23 cellular contexts compared by ENCODE assay signal in genomic region chr5:139742173-139742903, GRCh38. TPM values are rescaled to one million over a fixed set of nuclear protein-coding genes. Genes with fewer than 3 reads are reported as not detected.
DNase-seq lines count a peak whose midpoint lies in the region; ATAC-seq and TF ChIP-seq lines count a peak whose summit lies in the region.
"Had no signal": no experiment of that assay in that cellular context is flagged by ENCODE, and none has a peak within 500 bp of the region (broad histone marks: within the 10 kb centered on the region; RNA-seq: fewer than 3 reads in every experiment).

No MANE protein-coding gene starts in this region.

- 86% methylated on average over 14 of the region's 14 CpGs for WGBS in hepatocyte (ENCODE audit: low lambda C conversion rate, missing lambda C conversion rate)

- H3K4me1 Mint-ChIP-seq in T-helper 17 cell (peaks cover 12% of the 10 kb centered on the region), osteocyte (ENCODE audit: unreplicated experiment) (peaks cover 86% of the 10 kb centered on the region), Calu3 (ENCODE audit: low read depth, unreplicated experiment) (peaks cover 8% of the 10 kb centered on the region)

- DNase-seq in T-helper 17 cell (no peak), hepatocyte (ENCODE audit: low spot score) (peak; percentile 50), osteocyte (ENCODE audit: extremely low spot score, unreplicated experiment) (no peak), Calu3 (no peak), SHP77 (lab: John Stamatoyannopoulos, UW) (no peak)
- DNase-seq: activated CD8-positive, alpha-beta memory T cell treated with anti-CD3 and anti-CD28 coated beads, Interleukin-2, amount 50 U/mL, for 48 hours; activated naive CD8-positive, alpha-beta T cell treated with anti-CD3 and anti-CD28 coated beads for 36 hours; BE2C; esophagus squamous epithelium; gastrocnemius medialis; KBM-7; kidney glomerular epithelial cell; NCI-H1436 treated with DMSO at 0.1 percent for 48 hours; NCI-H2171; NCI-H526; SK-N-SH had no signal

- peak overlapping the region; percentile 99 for H3K4me2 ChIP-seq in BLaER1
- no peak overlapping the region for H3K4me2 ChIP-seq in hepatocyte
- H3K4me2 ChIP-seq: SK-N-SH had no signal

- H3K9me3 ChIP-seq in BLaER1 = no peaks in the 10 kb centered on the region
- H3K9me3 ChIP-seq in T-helper 17 cell (ENCODE audit: control insufficient read depth, low read length, poor library complexity, severe bottlenecking) = no peaks in the 10 kb centered on the region
- no peaks in the 10 kb centered on the region for H3K9me3 ChIP-seq in hepatocyte (ENCODE audit: low read depth)
- H3K9me3 ChIP-seq: BE2C, esophagus squamous epithelium, gastrocnemius medialis, SK-N-SH had no signal

- no peak overlapping the region for H2AFZ ChIP-seq in hepatocyte

- H3K27me3 Mint-ChIP-seq in T-helper 17 cell = no peaks in the 10 kb centered on the region
- H3K27me3 Mint-ChIP-seq in osteocyte (ENCODE audit: unreplicated experiment) = no peaks in the 10 kb centered on the region
- H3K27me3 Mint-ChIP-seq in Calu3 (ENCODE audit: unreplicated experiment) = peaks cover 11% of the 10 kb centered on the region

- H3K27me3 ChIP-seq in BLaER1 (no peaks in the 10 kb centered on the region), hepatocyte (peaks cover 6% of the 10 kb centered on the region)

- ATAC-seq in T-helper 17 cell (no peak), HG03159 (IDR thresholded peaks at IDR 0.05; ENCODE audit: unreplicated experiment) (no peak), GM21390 (IDR thresholded peaks at IDR 0.05; ENCODE audit: unreplicated experiment) (no peak)
- ATAC-seq: gastrocnemius medialis; naive thymus-derived CD8-positive, alpha-beta T cell had no signal

- H3K27ac ChIP-seq in BLaER1 (peak overlapping the region; percentile 97), hepatocyte (no peak overlapping the region)
- H3K27ac ChIP-seq: esophagus squamous epithelium, gastrocnemius medialis had no signal

- BruUV-seq in Calu3 (replicated peaks; lab: Mats Ljungman, UMichigan) = no TSS peak

- H3K36me3 ChIP-seq in BLaER1 (no peaks in the 10 kb centered on the region), hepatocyte (replicated peaks; ENCODE audit: insufficient read depth, low read depth) (no peaks in the 10 kb centered on the region)
- H3K36me3 ChIP-seq: BE2C, esophagus squamous epithelium, gastrocnemius medialis had no signal

- no peaks in the 10 kb centered on the region for H3K9me3 Mint-ChIP-seq in osteocyte (ENCODE audit: unreplicated experiment)
- no peaks in the 10 kb centered on the region for H3K9me3 Mint-ChIP-seq in Calu3 (ENCODE audit: low read depth, unreplicated experiment)
- H3K9me3 Mint-ChIP-seq: activated naive CD8-positive, alpha-beta T cell treated with anti-CD3 and anti-CD28 coated beads for 36 hours; naive thymus-derived CD8-positive, alpha-beta T cell; T-helper 2 cell treated with Interferon-gamma antibody and Interleukin-4, amounts not matched to agents 5 μg/mL and 100 μg/mL, for 36 hours had no signal

- TF ChIP-seq CTCF in hepatocyte (IDR thresholded peaks at IDR 0.05; ENCODE audit: poor library complexity) (no peak), osteocyte (IDR thresholded peaks at IDR 0.05) (no peak), Calu3 (IDR thresholded peaks at IDR 0.05; ENCODE audit: unreplicated experiment) (no peak)

- H3K4me3 ChIP-seq in BLaER1 (peak overlapping the region; percentile 43; the same call in 1 of the 2 replicates), hepatocyte (no peak overlapping the region)
- H3K4me3 ChIP-seq: esophagus squamous epithelium, gastrocnemius medialis had no signal

- H3K27ac Mint-ChIP-seq in T-helper 17 cell (peak overlapping the region; percentile 39), osteocyte (ENCODE audit: unreplicated experiment) (peak overlapping the region; percentile 99), Calu3 (ENCODE audit: unreplicated experiment) (no peak overlapping the region)
- H3K27ac Mint-ChIP-seq: activated naive CD8-positive, alpha-beta T cell treated with anti-CD3 and anti-CD28 coated beads for 36 hours; progenitor cell of endocrine pancreas; T-helper 2 cell treated with Interferon-gamma antibody and Interleukin-4, amounts not matched to agents 5 μg/mL and 100 μg/mL, for 36 hours had no signal

- no peaks in the 10 kb centered on the region for H3K79me2 ChIP-seq in hepatocyte

- H4K20me1 ChIP-seq in BLaER1 = no peaks in the 10 kb centered on the region
- H4K20me1 ChIP-seq in hepatocyte (ENCODE audit: insufficient read depth, poor library complexity, severe bottlenecking) = no peaks in the 10 kb centered on the region

- H3K4me1 ChIP-seq in BLaER1 (peaks cover 96% of the 10 kb centered on the region), hepatocyte (ENCODE audit: insufficient read depth) (peaks cover 24% of the 10 kb centered on the region)

- H3K4me3 Mint-ChIP-seq in T-helper 17 cell (no peak overlapping the region), osteocyte (ENCODE audit: unreplicated experiment) (no peak overlapping the region), Calu3 (ENCODE audit: low read depth, unreplicated experiment) (no peak overlapping the region)
- H3K4me3 Mint-ChIP-seq: activated naive CD8-positive, alpha-beta T cell treated with anti-CD3 and anti-CD28 coated beads for 36 hours; naive thymus-derived CD8-positive, alpha-beta T cell; T-helper 2 cell treated with Interferon-gamma antibody and Interleukin-4, amounts not matched to agents 5 μg/mL and 100 μg/mL, for 36 hours had no signal

- peak overlapping the region; percentile 78 for H3K9ac ChIP-seq in BLaER1
- H3K9ac ChIP-seq: SK-N-SH had no signal

- CTCF ChIA-PET in Calu3 (lab: Charles Lee) = interaction anchor here (1.2 to 1.3 kb wide), 2 partner anchors 9 to 107 kb away, joined by 3 to 4 read pairs; no protein-coding TSS in a partner anchor

- H3K36me3 Mint-ChIP-seq in T-helper 17 cell (ENCODE audit: low read depth) (peaks cover 5% of the 10 kb centered on the region), osteocyte (ENCODE audit: unreplicated experiment) (no peaks in the 10 kb centered on the region), Calu3 (ENCODE audit: insufficient read depth, unreplicated experiment) (peaks cover 6% of the 10 kb centered on the region)
- H3K36me3 Mint-ChIP-seq: activated naive CD8-positive, alpha-beta T cell treated with anti-CD3 and anti-CD28 coated beads for 36 hours; naive thymus-derived CD8-positive, alpha-beta T cell had no signal

- H3K9me2 ChIP-seq in hepatocyte (replicated peaks; ENCODE audit: insufficient read depth) = no peaks in the 10 kb centered on the region
- H3K9me2 ChIP-seq: SK-N-SH had no signal

- intact Hi-C loops in Calu3 (cut with micrococcal nuclease; ENCODE audit: unreplicated experiment) = no loop called here

RNA-seq across cellular contexts. Expression of gene PSD2, which starts 53.3 kb away (rescaled TPM):
- total RNA-seq in T-helper 17 cell (under 1 TPM in 1 of 2 donors, not detected in 1; 0.07 TPM), hepatocyte (not detected in 2 replicates), osteocyte (0.57 and 0.62 TPM in 2 replicates), Calu3 (2022) (not detected in 2 replicates)
- 0.54 TPM in 1 of 2 replicates, not detected in the other for polyA plus RNA-seq in hepatocyte
- total RNA-seq: activated naive CD8-positive, alpha-beta T cell treated with anti-CD3 and anti-CD28 coated beads for 36 hours; esophagus squamous epithelium; mesenteric fat pad had no signal
